Comparison of ENCODE assay signal across 8 cellular contexts in the genomic region with DNA sequence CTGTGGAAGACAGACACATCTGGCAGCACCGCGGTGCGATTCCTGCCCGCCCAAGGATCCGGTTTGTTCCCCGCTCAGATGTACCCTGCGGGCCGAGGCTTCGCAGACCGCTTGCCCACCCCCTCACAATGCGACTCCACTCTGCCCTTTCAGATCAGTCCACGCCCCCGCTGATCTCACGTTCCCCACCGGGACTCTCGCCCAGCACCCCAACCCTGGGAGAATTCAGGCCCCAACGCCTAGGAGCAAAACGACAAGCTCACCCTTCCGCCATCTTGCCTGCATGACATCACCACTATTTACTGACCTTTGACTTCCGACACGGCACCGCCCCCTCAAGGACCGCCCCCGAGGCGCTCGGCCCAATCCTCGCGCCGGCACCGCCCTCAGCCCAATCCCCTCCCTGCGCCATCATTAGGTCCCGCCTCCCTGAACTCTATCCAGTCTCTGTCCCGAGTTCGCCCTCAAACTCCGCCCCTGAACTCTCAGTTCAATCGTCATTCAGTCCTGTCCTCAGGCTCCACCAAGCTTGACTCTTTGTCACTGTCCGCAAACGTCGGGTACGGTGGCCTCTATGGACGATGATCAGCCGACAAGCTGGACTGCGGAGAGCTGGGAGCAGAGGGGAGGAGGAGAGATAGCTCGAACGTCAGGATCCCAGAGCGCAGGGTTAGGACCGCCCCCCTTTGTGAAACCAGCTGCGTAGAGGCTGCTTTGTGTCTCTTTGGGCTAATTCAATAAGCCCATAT. TPM values are rescaled to one million over a fixed set of nuclear protein-coding genes. Genes with fewer than 3 reads are reported as not detected.
DNase-seq lines count a peak whose midpoint lies in the region; ATAC-seq, FAIRE-seq and TF ChIP-seq lines count a peak whose summit lies in the region.

A gene with protein sequence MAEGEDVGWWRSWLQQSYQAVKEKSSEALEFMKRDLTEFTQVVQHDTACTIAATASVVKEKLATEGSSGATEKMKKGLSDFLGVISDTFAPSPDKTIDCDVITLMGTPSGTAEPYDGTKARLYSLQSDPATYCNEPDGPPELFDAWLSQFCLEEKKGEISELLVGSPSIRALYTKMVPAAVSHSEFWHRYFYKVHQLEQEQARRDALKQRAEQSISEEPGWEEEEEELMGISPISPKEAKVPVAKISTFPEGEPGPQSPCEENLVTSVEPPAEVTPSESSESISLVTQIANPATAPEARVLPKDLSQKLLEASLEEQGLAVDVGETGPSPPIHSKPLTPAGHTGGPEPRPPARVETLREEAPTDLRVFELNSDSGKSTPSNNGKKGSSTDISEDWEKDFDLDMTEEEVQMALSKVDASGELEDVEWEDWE (minus strand): TSS at position 301 of the 749 bp plus-strand sequence. CDS start 27 bp downstream, at position 274.

- no peak for TF ChIP-seq CTCF in IMR-90 (conservative IDR thresholded peaks at IDR 0.05; ENCODE audit: low read depth, low read length)
- TF ChIP-seq CTCF in endothelial cell of umbilical vein (IDR thresholded peaks at IDR 0.05; ENCODE audit: extremely low read depth in 1 of 2, insufficient read depth in 1 of 2, low read depth in 1 of 2, low read length in 2 of 2), result no peak

- CTCF ChIA-PET in IMR-90 (lab: Yijun Ruan, JAX) (interaction anchor here (0.6 to 1.3 kb wide), 4 partner anchors 16 to 179 kb away, joined by 4 to 10 read pairs (median 4); no protein-coding TSS in a partner anchor), endothelial cell of umbilical vein (lab: Charles Lee) (interaction anchor here (0.5 to 2.6 kb wide), 10 partner anchors 9 to 179 kb away, joined by 3 to 11 read pairs (median 3); no protein-coding TSS in a partner anchor)

- FAIRE-seq in endothelial cell of umbilical vein (lab: Jason Lieb, UNC), result peak; percentile 99

- POLR2A ChIA-PET in IMR-90 (lab: Charles Lee; ENCODE audit: unreplicated experiment), result interaction anchor here (0.6 kb wide), 2 partner anchors 58 to 333 kb away, joined by 3 to 7 read pairs; a partner anchor contains a TSS
- POLR2A ChIA-PET in endothelial cell of umbilical vein (lab: Charles Lee), result interaction anchor here (0.6 to 2.3 kb wide), 8 partner anchors 43 to 954 kb away, joined by 3 to 21 read pairs (median 4); a partner anchor contains a TSS

- H4K8ac ChIP-seq in IMR-90 (ENCODE audit: low read depth in 2 of 2, low read length in 2 of 2), result peak within 1 kb of the TSS; percentile 52 to 91; a peak in 3 of 4 replicates

- TF ChIP-seq POLR2A in IMR-90 (IDR thresholded peaks at IDR 0.05; ENCODE audit: low read depth, low read length), result peak; percentile 91
- no peak for TF ChIP-seq POLR2A in endothelial cell of umbilical vein (IDR thresholded peaks at IDR 0.05; ENCODE audit: low read depth, low read length)

- H2BK15ac ChIP-seq in IMR-90 (ENCODE audit: low read depth, low read length), result peak within 1 kb of the TSS; percentile 16; the same call in 1 of the 3 replicates

- peak within 1 kb of the TSS; percentile 80 for H2BK5ac ChIP-seq in IMR-90 (ENCODE audit: low read depth, low read length, poor library complexity, severe bottlenecking)

- H3K18ac ChIP-seq in IMR-90 (ENCODE audit: low read depth, low read length), result peak within 1 kb of the TSS; percentile 15

- peak within 1 kb of the TSS; percentile 77 for H3K23ac ChIP-seq in IMR-90 (ENCODE audit: low read depth, low read length)

- in situ Hi-C loops in IMR-90 (cut with MboI; ENCODE audit: low sequenced_read_pairs), result no loop called here

- WGBS in IMR-90 (ENCODE audit: extremely low coverage in 2 of 2, insufficient read length in 1 of 2), 2 experiments, result 0% methylated on average over 33 of the region's 48 CpGs; no CpG with 5 or more reads in 1 of the 2 experiments

- peak within 1 kb of the TSS; percentile 45; the same call in 1 of the 2 replicates for H3K56ac ChIP-seq in IMR-90 (ENCODE audit: extremely low read depth, insufficient read depth, low read length)

- peak within 1 kb of the TSS; percentile 83 for H3K27ac ChIP-seq in IMR-90 (ENCODE audit: insufficient read depth, low read length)
- H3K27ac ChIP-seq in endothelial cell of umbilical vein (ENCODE audit: insufficient read depth, low read depth, low read length), result peak within 1 kb of the TSS; percentile 60

- H3K27me3 ChIP-seq in IMR-90 (ENCODE audit: control insufficient read depth, insufficient read depth, low read length), result no peaks in the 10 kb centered on the region
- H3K27me3 ChIP-seq in endothelial cell of umbilical vein (ENCODE audit: control insufficient read depth in 2 of 2, insufficient read depth in 2 of 2, low read length in 2 of 2), result no peaks in the 10 kb centered on the region

- peak within 1 kb of the TSS; percentile 91 for H2AK9ac ChIP-seq in IMR-90 (replicated peaks; ENCODE audit: low read depth, low read length, poor library complexity)

- no peak within 1 kb of the TSS for H2BK20ac ChIP-seq in IMR-90 (ENCODE audit: low read depth, low read length)

- H4K91ac ChIP-seq in IMR-90 (ENCODE audit: insufficient read depth, low read depth, low read length), result peak within 1 kb of the TSS; percentile 78

- H3K4ac ChIP-seq in IMR-90 (ENCODE audit: low read depth, low read length), result peak within 1 kb of the TSS; percentile 86

- ATAC-seq in GM21528 (IDR thresholded peaks at IDR 0.05; ENCODE audit: low FRiP score, unreplicated experiment) (peak; percentile 95), IMR-90 (ENCODE audit: low read depth) (peak; percentile 98)

- H4K5ac ChIP-seq in IMR-90 (ENCODE audit: low read depth, low read length), result peak within 1 kb of the TSS; percentile 59

- H3K9ac ChIP-seq in IMR-90 (ENCODE audit: low read depth, low read length) (peak within 1 kb of the TSS; percentile 88), endothelial cell of umbilical vein (replicated peaks; ENCODE audit: extremely low read depth, insufficient read depth, low read length) (peak within 1 kb of the TSS; percentile 87)

- intact Hi-C loops in IMR-90 (cut with micrococcal nuclease) (loop anchor here (1.0 to 5.0 kb wide), 2 partner anchors 57 to 179 kb away; a partner anchor contains a TSS), endothelial cell of umbilical vein (cut with micrococcal nuclease) (loop anchor here (1.0 to 5.0 kb wide), 4 partner anchors 43 to 322 kb away; a partner anchor contains a TSS)

- BruUV-seq in IMR-90 (replicated peaks; lab: Mats Ljungman, UMichigan) (no TSS peak), endothelial cell of umbilical vein (replicated peaks; lab: Mats Ljungman, UMichigan) (no TSS peak)

- peak within 1 kb of the TSS; percentile 73 for H3K4me3 ChIP-seq in IMR-90 (ENCODE audit: insufficient read depth, low read depth, low read length)
- peak within 1 kb of the TSS; percentile 56 to 76 (median 65) for H3K4me3 ChIP-seq in endothelial cell of umbilical vein (replicated peaks in 1 of 3; ENCODE audit: insufficient read depth in 1 of 3, low read depth in 1 of 3, low read length in 3 of 3)

- H3K36me3 ChIP-seq in IMR-90 (ENCODE audit: control insufficient read depth, insufficient read depth, low read length) (peaks cover 15% of the 10 kb centered on the region), endothelial cell of umbilical vein (ENCODE audit: control insufficient read depth in 2 of 2, extremely low read depth in 1 of 2, insufficient read depth in 2 of 2, low read length in 2 of 2) (peaks cover 0 to 16% of the 10 kb centered on the region in 2 experiments)

- peaks cover 8% of the 10 kb centered on the region; the same call in 1 of the 2 replicates for H3K9me1 ChIP-seq in IMR-90 (ENCODE audit: insufficient read depth, low read length)
- H3K9me1 ChIP-seq in endothelial cell of umbilical vein (replicated peaks; ENCODE audit: control insufficient read depth, extremely low read depth, insufficient read depth, low read length), result no peaks in the 10 kb centered on the region

- H4K20me1 ChIP-seq in IMR-90 (ENCODE audit: insufficient read depth, low read length) (peaks cover 3% of the 10 kb centered on the region; the same call in 1 of the 2 replicates), endothelial cell of umbilical vein (replicated peaks; ENCODE audit: control insufficient read depth, extremely low read depth, insufficient read depth, low read length) (no peaks in the 10 kb centered on the region)

- H3K4me1 ChIP-seq in IMR-90 (ENCODE audit: control insufficient read depth, insufficient read depth, low read length) (peaks cover 4% of the 10 kb centered on the region), endothelial cell of umbilical vein (ENCODE audit: control insufficient read depth, extremely low read depth, insufficient read depth, low read length) (peaks cover 15% of the 10 kb centered on the region)

- H3K79me1 ChIP-seq in IMR-90 (ENCODE audit: low read depth in 1 of 2, low read length in 2 of 2), result peaks cover 31 to 55% of the 10 kb centered on the region in 2 experiments

- H2AFZ ChIP-seq in IMR-90 (replicated peaks; ENCODE audit: low read length, poor library complexity), result peak within 1 kb of the TSS; percentile 94
- H2AFZ ChIP-seq in endothelial cell of umbilical vein (ENCODE audit: low read depth, low read length), result peak within 1 kb of the TSS; percentile 55

- H3K79me2 ChIP-seq in endothelial cell of umbilical vein (ENCODE audit: control insufficient read depth, insufficient read depth, low read length), result peaks cover 13% of the 10 kb centered on the region

- peak within 1 kb of the TSS; percentile 92 for H3K4me2 ChIP-seq in IMR-90 (ENCODE audit: low read depth, low read length)
- peak within 1 kb of the TSS; percentile 88 for H3K4me2 ChIP-seq in endothelial cell of umbilical vein (ENCODE audit: insufficient read depth, low read length)

- DNase-seq in DMS 273 (lab: John Stamatoyannopoulos, UW; ENCODE audit: unreplicated experiment) (peak; percentile 99), IMR-90 (peak; percentile 98), OCI-M1 (lab: John Stamatoyannopoulos, UW) (peak; percentile 99), activated T-cell treated with anti-CD3 and anti-CD28 coated beads for 24 hours (ENCODE audit: low read depth) (peak; percentile 98), endothelial cell of umbilical vein (ENCODE audit: low read depth, low spot score) (peak; percentile 99), midbrain (lab: John Stamatoyannopoulos, UW) (peak; percentile 99)
- DNase-seq in stimulated activated CD8-positive, alpha-beta memory T cell treated with anti-CD3 and anti-CD28 coated beads, Interleukin-2, amount 100 ng/mL, for 1 hour (ENCODE audit: low read depth in 2 of 2), result peak; percentile 94 to 96

- peak within 1 kb of the TSS; percentile 90 for H3K14ac ChIP-seq in IMR-90 (replicated peaks; ENCODE audit: low read depth, low read length)

- H2BK120ac ChIP-seq in IMR-90 (ENCODE audit: low read depth, low read length), result peak within 1 kb of the TSS; percentile 51

- no peaks in the 10 kb centered on the region for H3K9me3 ChIP-seq in IMR-90 (ENCODE audit: control insufficient read depth, insufficient read depth, low read length)
- H3K9me3 ChIP-seq in endothelial cell of umbilical vein (replicated peaks; ENCODE audit: control insufficient read depth, insufficient read depth, low read length), result no peaks in the 10 kb centered on the region

- dilution Hi-C loops in IMR-90 (cut with HindIII; ENCODE audit: low sequenced_read_pairs, unreplicated experiment), result no loop called here
- dilution Hi-C loops in endothelial cell of umbilical vein (cut with MboI; ENCODE audit: extremely low pct_ligation_motif_present, low sequenced_read_pairs), result no loop called here

- peak within 1 kb of the TSS; percentile 67; the same call in 1 of the 2 replicates for H2AK5ac ChIP-seq in IMR-90 (ENCODE audit: low read depth, low read length)

- TF ChIP-seq RAD21 in IMR-90 (IDR thresholded peaks at IDR 0.05; ENCODE audit: low read length), result no peak

RNA-seq across cellular contexts. Expression of the gene that starts here (rescaled TPM):
- 50.8 and 60.4 TPM in 2 replicates for total RNA-seq in IMR-90 (2012; rRNA removed)
- 50.4 and 56.8 TPM in 2 replicates for polyA plus RNA-seq in IMR-90 (2012; rRNA removed)
- 31.5 and 48.4 TPM in 2 replicates for polyA plus RNA-seq in IMR-90 (2012; cell fraction: cytosol; rRNA removed)
- polyA plus RNA-seq in IMR-90 (2012; cell fraction: nucleus; rRNA removed; ENCODE audit: low replicate concordance), result 81.3 and 110 TPM in 2 replicates
- 64.6 and 64.8 TPM in 2 replicates for total RNA-seq in endothelial cell of umbilical vein
- 40.7 and 44.3 TPM in 2 replicates for polyA plus RNA-seq in endothelial cell of umbilical vein
- polyA plus RNA-seq in endothelial cell of umbilical vein (2011; cell fraction: cytosol; rRNA removed), result 48.2 and 51.9 TPM in 2 replicates
- polyA plus RNA-seq in endothelial cell of umbilical vein (2011; cell fraction: nucleus; rRNA removed), result 114 and 117 TPM in 2 replicates
- polyA plus RNA-seq in endothelial cell of umbilical vein (2012), result 44.0 and 48.2 TPM in 2 replicates
- 59.4 and 69.0 TPM in 2 replicates for polyA minus RNA-seq in endothelial cell of umbilical vein
- polyA minus RNA-seq in endothelial cell of umbilical vein (2011; cell fraction: cytosol; rRNA and poly(A)+ RNA removed), result 18.6 TPM
- polyA minus RNA-seq in endothelial cell of umbilical vein (2011; cell fraction: nucleus; rRNA and poly(A)+ RNA removed), result 60.1 and 72.5 TPM in 2 replicates

Comparison
In these comparisons a context has a peak if more than half of its experiments do, and no peak if none do; other contexts are left out.
1. Peak in every context shown above with its lines: DNase-seq, ATAC-seq, H3K4me3 ChIP-seq and H3K27ac ChIP-seq.